In genomic region chr2:31433541-31433940, GRCh38 we compare ENCODE assay signal across 15 cellular contexts. TPM values are rescaled to one million over a fixed set of nuclear protein-coding genes. Genes with fewer than 3 reads are reported as not detected.
A peak's percentile ranks its signal among the peaks of the same experiment; 100 is the strongest.
DNase-seq lines count a peak whose midpoint lies in the region; ATAC-seq and TF ChIP-seq lines count a peak whose summit lies in the region.
"Had no signal": no experiment of that assay in that cellular context is flagged by ENCODE, and none has a peak within 500 bp of the region (broad histone marks: within the 10 kb centered on the region; RNA-seq: fewer than 3 reads in every experiment).

No MANE protein-coding gene starts in this region.

- TF ChIP-seq POLR2A in tibial nerve (IDR thresholded peaks at IDR 0.05): no peak

- no peaks in the 10 kb centered on the region for H3K27me3 ChIP-seq in upper lobe of right lung
- H3K27me3 ChIP-seq in tibial nerve: no peaks in the 10 kb centered on the region

- no peaks in the 10 kb centered on the region for H3K4me1 ChIP-seq in upper lobe of right lung
- H3K4me1 ChIP-seq in tibial nerve: no peaks in the 10 kb centered on the region

- no peak for DNase-seq in epithelial cell of prostate (ENCODE audit: low read depth, low spot score)
- peak; percentile 79 for DNase-seq in kidney tubule cell (ENCODE audit: low spot score)
- no peak for DNase-seq in upper lobe of right lung
- DNase-seq in tibial nerve (ENCODE audit: low spot score in 2 of 2): no peak
- DNase-seq in NCI-H1092 treated with DMSO at 0.1 percent for 48 hours (lab: John Stamatoyannopoulos, UW): no peak
- DNase-seq: C1 segment of cervical spinal cord; Calu3; CD4-positive, alpha-beta memory T cell; COR-L47; DMS53; DMS79 treated with DMSO at 0.1 percent for 48 hours; H9 had no signal

- H3K4me3 ChIP-seq in upper lobe of right lung (no peak overlapping the region), tibial nerve (no peak overlapping the region)
- H3K4me3 ChIP-seq: GM23338 had no signal

- peak overlapping the region; percentile 4 for H3K27ac ChIP-seq in epithelial cell of prostate
- no peak overlapping the region for H3K27ac ChIP-seq in upper lobe of right lung
- no peak overlapping the region for H3K27ac ChIP-seq in tibial nerve

- TF ChIP-seq CTCF in upper lobe of right lung (IDR thresholded peaks at IDR 0.05): no peak
- no peak for TF ChIP-seq CTCF in tibial nerve (IDR thresholded peaks at IDR 0.05)

- no peaks in the 10 kb centered on the region for H3K9me3 ChIP-seq in upper lobe of right lung
- no peaks in the 10 kb centered on the region for H3K9me3 ChIP-seq in tibial nerve

- 84 to 88% methylated on average over 3 of the region's 3 CpGs for WGBS in tibial nerve, 2 donors

- H3K36me3 ChIP-seq in upper lobe of right lung: no peaks in the 10 kb centered on the region
- no peaks in the 10 kb centered on the region for H3K36me3 ChIP-seq in tibial nerve

- TF ChIP-seq EP300 in tibial nerve (IDR thresholded peaks at IDR 0.05): no peak

- ATAC-seq in upper lobe of right lung: peak; percentile 19
- ATAC-seq in GM18511 (IDR thresholded peaks at IDR 0.05; ENCODE audit: unreplicated experiment): no peak
- ATAC-seq: GM23338, HCT116 had no signal

- intact Hi-C loops in upper lobe of right lung (cut with DNase I): no loop called here

RNA-seq across cellular contexts. Expression of gene XDH, which starts 19.0 kb away (rescaled TPM):
- 0.41 TPM for total RNA-seq in upper lobe of right lung
- under 1 TPM in 1 of 4 donors, not detected in 3; under 0.01 TPM for total RNA-seq in tibial nerve
- total RNA-seq: CD4-positive, alpha-beta memory T cell had no signal
